8 cellular contexts compared by ENCODE assay signal in the genomic region with DNA sequence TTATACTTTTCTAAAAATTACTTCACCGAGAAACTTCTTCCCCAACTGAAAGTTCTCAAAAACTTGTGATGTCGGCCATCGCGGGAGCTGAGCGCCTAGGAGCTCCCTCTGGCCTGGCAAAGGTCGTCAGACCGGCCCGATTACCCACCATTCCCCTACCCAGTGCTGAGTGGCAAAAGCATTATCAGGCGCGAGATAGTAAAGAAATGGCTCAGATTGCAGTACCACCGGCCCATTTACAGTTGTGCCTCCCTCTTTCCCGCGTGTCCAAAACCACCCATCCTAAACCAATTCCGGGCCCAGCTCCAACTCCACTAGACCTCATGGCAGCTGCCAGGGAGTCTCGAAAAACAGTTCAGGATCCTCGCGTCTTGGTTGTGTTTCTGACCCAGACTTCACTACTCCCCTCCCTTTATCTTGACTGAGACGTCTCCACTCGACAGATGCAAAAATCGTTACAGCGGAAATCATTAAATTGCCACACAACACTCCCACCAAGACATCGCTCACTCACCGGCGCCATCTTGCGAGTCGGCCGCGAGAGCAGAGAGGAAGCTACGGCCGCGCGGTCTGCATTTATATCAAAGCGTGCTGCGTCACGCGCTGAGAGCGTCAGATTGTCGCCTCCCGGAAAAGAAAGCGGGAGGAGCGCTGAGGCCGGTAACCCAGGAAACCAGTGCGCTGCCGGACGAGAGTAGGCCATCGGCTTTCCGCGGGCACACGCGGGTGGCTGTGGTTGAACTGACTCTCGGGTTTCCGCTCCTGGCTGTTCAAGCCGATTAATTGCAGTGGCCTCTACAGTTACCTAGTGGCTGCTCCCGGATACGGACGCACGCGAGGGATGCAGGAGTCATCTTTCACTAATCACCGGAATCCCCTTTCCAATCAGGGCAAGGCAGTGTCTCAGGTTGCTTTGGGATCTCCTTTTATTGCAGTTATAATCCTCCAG. TPM values are rescaled to one million over a fixed set of nuclear protein-coding genes. Genes with fewer than 3 reads are reported as not detected.
A peak's percentile ranks its signal among the peaks of the same experiment; 100 is the strongest.
DNase-seq lines count a peak whose midpoint lies in the region; ATAC-seq and TF ChIP-seq lines count a peak whose summit lies in the region.

Gene RPL22L1, minus strand, starts transcription at position 551 of the 949 bp plus-strand sequence. Its CDS starts 28 bp downstream, at position 523.

- H3K4me1 ChIP-seq in duodenal mucosa (ENCODE audit: control insufficient read depth in 1 of 2, insufficient read depth in 2 of 2, low read length in 2 of 2) (peaks cover 8 to 19% of the 10 kb centered on the region in 2 donors), lung (ENCODE audit: control insufficient read depth in 2 of 2, insufficient read depth in 2 of 2, low read length in 2 of 2) (peaks cover 4 to 14% of the 10 kb centered on the region in 2 donors)

- CTCF ChIA-PET in AG04450 (lab: Charles Lee), result interaction anchor here (0.6 to 1.0 kb wide), 3 partner anchors 456 to 1753 kb away, joined by 3 to 7 read pairs (median 7); no protein-coding TSS in a partner anchor

- peak; percentile 81 for DNase-seq in AG04450 (ENCODE audit: low read depth, low spot score)
- DNase-seq in activated CD4-positive, alpha-beta T cell treated with anti-CD3 and anti-CD28 coated beads for 48 hours, result peak; percentile 95
- DNase-seq in lung (ENCODE audit: low spot score), result peak; percentile 95
- DNase-seq in stimulated activated CD8-positive, alpha-beta memory T cell treated with anti-CD3 and anti-CD28 coated beads, Interleukin-12 subunit alpha, Interleukin-12 subunit beta, amount 100 ng/mL, for 1 hour (ENCODE audit: low read depth), result peak; percentile 85
- DNase-seq in NCI-H82 treated with DMSO at 0.1 percent for 48 hours (lab: John Stamatoyannopoulos, UW; ENCODE audit: unreplicated experiment), result no peak

- H3K9ac ChIP-seq in duodenal mucosa (ENCODE audit: low read depth in 1 of 2, low read length in 2 of 2), result peak within 1 kb of the TSS; percentile 72 to 96

- ATAC-seq in GM19324 (IDR thresholded peaks at IDR 0.05; ENCODE audit: low FRiP score, unreplicated experiment), result peak; percentile 96
- peak; percentile 97 for ATAC-seq in HG03520 (IDR thresholded peaks at IDR 0.05; ENCODE audit: unreplicated experiment)
- ATAC-seq in lung (ENCODE audit: insufficient read depth, low FRiP score), result peak; percentile 94

- H3K9me3 ChIP-seq in AG04450 (ENCODE audit: control insufficient read depth, insufficient read depth, low read length), result no peaks in the 10 kb centered on the region
- no peaks in the 10 kb centered on the region for H3K9me3 ChIP-seq in duodenal mucosa (ENCODE audit: control insufficient read depth in 1 of 2, low read length in 2 of 2)
- no peaks in the 10 kb centered on the region for H3K9me3 ChIP-seq in lung (ENCODE audit: control insufficient read depth in 2 of 2, insufficient read depth in 1 of 2, low read length in 1 of 2)

- H3K36me3 ChIP-seq in duodenal mucosa (ENCODE audit: control insufficient read depth in 1 of 2, insufficient read depth in 2 of 2, low read length in 2 of 2) (peaks cover 25 to 26% of the 10 kb centered on the region in 2 donors), lung (ENCODE audit: control insufficient read depth in 2 of 2, insufficient read depth in 2 of 2, low read length in 2 of 2) (peaks cover 11 to 17% of the 10 kb centered on the region in 2 donors)

- POLR2A ChIA-PET in AG04450 (lab: Yijun Ruan, JAX), result interaction anchor here (0.6 to 1.5 kb wide), 13 partner anchors 12 to 723 kb away, joined by 3 to 12 read pairs (median 4); partner anchors contain the start of gene EIF5A2

- TF ChIP-seq CTCF in AG04450 (IDR thresholded peaks at IDR 0.05; ENCODE audit: low read depth, low read length), result peak; percentile 32
- no peak for TF ChIP-seq CTCF in lung (IDR thresholded peaks at IDR 0.05; ENCODE audit: control extremely low read depth, extremely low read depth)

- peak within 1 kb of the TSS; percentile 96 for H3K4me3 ChIP-seq in AG04450 (ENCODE audit: low read depth, low read length)
- peak within 1 kb of the TSS; percentile 84 to 97 for H3K4me3 ChIP-seq in duodenal mucosa (ENCODE audit: low read depth in 1 of 2, low read length in 2 of 2)
- H3K4me3 ChIP-seq in lung, result peak within 1 kb of the TSS; percentile 91

- no peaks in the 10 kb centered on the region for H3K27me3 ChIP-seq in AG04450 (ENCODE audit: control insufficient read depth, insufficient read depth, low read length)
- no peaks in the 10 kb centered on the region for H3K27me3 ChIP-seq in duodenal mucosa (ENCODE audit: control insufficient read depth in 1 of 2, insufficient read depth in 2 of 2, low read length in 2 of 2)
- H3K27me3 ChIP-seq in lung (ENCODE audit: control insufficient read depth, insufficient read depth), result no peaks in the 10 kb centered on the region

- H3K27ac ChIP-seq in AG04450 (ENCODE audit: low read depth, low read length) (peak within 1 kb of the TSS; percentile 81), duodenal mucosa (ENCODE audit: low read depth, low read length) (peak within 1 kb of the TSS; percentile 72), lung (ENCODE audit: low read depth in 1 of 2, low read length in 1 of 2) (peak within 1 kb of the TSS; percentile 68 to 98)

- WGBS in lung, 2 donors, result 0% methylated on average over 59 of the region's 59 CpGs

RNA-seq across cellular contexts. Expression of gene RPL22L1, which starts in this region (rescaled TPM):
- polyA plus RNA-seq in AG04450 (2011; rRNA removed) (121 and 171 TPM in 2 replicates), lung (100 to 1,000 TPM; 162 to 252 TPM)
- polyA minus RNA-seq in AG04450 (2011; rRNA and poly(A)+ RNA removed), result 3.6 and 9.8 TPM in 2 replicates
- 10 to 100 TPM; 21.3 to 66.3 TPM for total RNA-seq in lung
